Comparison of ENCODE assay signal across 9 cellular contexts in the genomic region with DNA sequence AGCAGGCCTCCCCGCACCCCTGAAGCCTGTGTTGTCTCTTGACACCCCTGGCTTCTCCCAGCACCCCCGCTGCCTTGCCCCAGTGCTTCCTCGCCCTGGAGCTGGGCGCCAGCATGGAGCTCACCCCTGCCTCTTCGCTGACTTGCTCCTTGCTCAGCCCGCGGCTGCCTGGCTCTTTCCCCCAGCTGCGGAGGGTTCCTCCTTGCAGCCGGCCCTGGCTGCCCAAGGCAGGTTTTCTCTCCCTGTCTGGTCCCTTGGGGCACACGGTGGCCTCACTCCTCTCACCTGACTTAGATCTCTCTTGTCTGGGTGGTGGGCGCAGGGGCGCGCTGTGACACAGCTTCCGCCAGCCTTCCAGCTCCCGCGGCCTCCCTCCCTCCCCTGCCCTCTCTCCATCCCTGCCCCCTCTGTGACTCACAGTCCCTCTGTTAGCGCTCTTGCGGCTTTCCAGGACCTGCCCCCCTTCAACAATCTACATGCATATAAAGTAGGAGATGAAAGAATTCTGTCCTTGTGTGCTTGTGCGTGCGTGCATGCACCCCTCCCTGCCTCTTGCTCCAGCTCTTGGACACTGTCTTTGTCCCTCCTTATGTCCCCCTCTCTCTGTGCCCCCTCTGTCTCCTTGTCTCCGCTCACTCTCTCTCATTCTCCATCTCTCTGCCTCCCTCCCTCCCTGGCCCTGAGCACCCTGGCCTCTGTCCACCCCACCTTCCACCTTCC. TPM values are rescaled to one million over a fixed set of nuclear protein-coding genes. Genes with fewer than 3 reads are reported as not detected.
DNase-seq lines count a peak whose midpoint lies in the region; ATAC-seq and TF ChIP-seq lines count a peak whose summit lies in the region.
"Had no signal": no experiment of that assay in that cellular context is flagged by ENCODE, and none has a peak within 500 bp of the region (broad histone marks: within the 10 kb centered on the region; RNA-seq: fewer than 3 reads in every experiment).

No MANE protein-coding gene starts in this region.

- peaks cover 2% of the 10 kb centered on the region for H3K4me1 Mint-ChIP-seq in progenitor cell of endocrine pancreas (ENCODE audit: low read depth)

- H3K36me3 Mint-ChIP-seq in progenitor cell of endocrine pancreas (ENCODE audit: insufficient read depth): no peaks in the 10 kb centered on the region

- ATAC-seq in psoas muscle (no peak), GM18502 (IDR thresholded peaks at IDR 0.05; ENCODE audit: poor library complexity, unreplicated experiment) (no peak), HG02763 (IDR thresholded peaks at IDR 0.05; ENCODE audit: unreplicated experiment) (no peak)

- intact Hi-C loops in psoas muscle (cut with DNase I): no loop called here

- WGBS in psoas muscle, 3 donors: 79 to 84% (median 82%) methylated on average over 17 to 21 of the region's 21 CpGs

- H3K9me3 ChIP-seq in psoas muscle: no peaks in the 10 kb centered on the region

- H3K4me3 Mint-ChIP-seq in progenitor cell of endocrine pancreas (ENCODE audit: low read depth): no peak overlapping the region

- peaks cover 3% of the 10 kb centered on the region for H3K27me3 Mint-ChIP-seq in progenitor cell of endocrine pancreas

- no peaks in the 10 kb centered on the region for H3K9me3 Mint-ChIP-seq in progenitor cell of endocrine pancreas (ENCODE audit: low read depth)

- no peak overlapping the region for H3K27ac ChIP-seq in psoas muscle
- H3K27ac ChIP-seq: KMS-11 had no signal

- no peaks in the 10 kb centered on the region for H3K4me1 ChIP-seq in psoas muscle

- TF ChIP-seq CTCF in psoas muscle (IDR thresholded peaks at IDR 0.05): no peak
- no peak for TF ChIP-seq CTCF in progenitor cell of endocrine pancreas (IDR thresholded peaks at IDR 0.05; ENCODE audit: unreplicated experiment)

- DNase-seq in DMS153 (lab: John Stamatoyannopoulos, UW) (peak; percentile 63), LHCN-M2 (ENCODE audit: low read depth) (peak; percentile 45), fibroblast of gingiva (ENCODE audit: low read depth) (peak; percentile 36), psoas muscle (peak; percentile 16 to 49), progenitor cell of endocrine pancreas (ENCODE audit: low spot score, unreplicated experiment) (no peak)
- DNase-seq in activated CD4-positive, CD25-positive, alpha-beta regulatory T cell treated with anti-CD3 and anti-CD28 coated beads, Interleukin-2, amount 50 U/mL, for 72 hours: peak; percentile 29

- H3K36me3 ChIP-seq in psoas muscle (ENCODE audit: insufficient read depth in 1 of 2, low read depth in 1 of 2): no peaks in the 10 kb centered on the region

- H3K27ac Mint-ChIP-seq in progenitor cell of endocrine pancreas: no peak overlapping the region

- H3K4me3 ChIP-seq in psoas muscle: no peak overlapping the region

- H3K27me3 ChIP-seq in psoas muscle (ENCODE audit: insufficient read depth in 3 of 3, low read length in 2 of 3): no peaks in the 10 kb centered on the region

RNA-seq across cellular contexts. Expression of a gene that starts 2.2 kb away (rescaled TPM):
- total RNA-seq in LHCN-M2 (2014; rRNA removed): 5.0 and 9.7 TPM in 2 replicates
- 6.4 TPM for polyA plus RNA-seq in LHCN-M2 (2012)
- 1 to 10 TPM in 1 of 4 donors, under 1 TPM in 3; 0.27 to 1.5 (median 0.73) TPM for total RNA-seq in psoas muscle
- under 1 TPM; 0.13 to 0.35 (median 0.31) TPM for polyA plus RNA-seq in psoas muscle
- 0.98 and 1.1 TPM in 2 replicates for total RNA-seq in progenitor cell of endocrine pancreas

RNA-seq across cellular contexts. Expression of a gene that starts 14.6 kb away (rescaled TPM):
- total RNA-seq in LHCN-M2 (2014; rRNA removed): 0.45 and 1.3 TPM in 2 replicates
- 5.6 TPM for polyA plus RNA-seq in LHCN-M2 (2012)
- 100 to 1,000 TPM in 1 of 4 donors, 10 to 100 TPM in 3; 43.7 to 140 (median 61.4) TPM for total RNA-seq in psoas muscle
- 10 to 100 TPM; 14.5 to 37.4 (median 23.3) TPM for polyA plus RNA-seq in psoas muscle
- not detected in 2 replicates for total RNA-seq in progenitor cell of endocrine pancreas

RNA-seq across cellular contexts. Expression of a gene that starts 27.9 kb away (rescaled TPM):
- 83.6 and 86.6 TPM in 2 replicates for total RNA-seq in LHCN-M2 (2014; rRNA removed)
- polyA plus RNA-seq in LHCN-M2 (2012): 96.0 TPM
- total RNA-seq in psoas muscle: 10 to 100 TPM; 45.6 to 56.9 (median 51.8) TPM
- polyA plus RNA-seq in psoas muscle: 10 to 100 TPM; 25.0 to 54.2 (median 44.3) TPM
- total RNA-seq in progenitor cell of endocrine pancreas: 41.5 and 49.5 TPM in 2 replicates

RNA-seq across cellular contexts. Expression of a gene that starts 28.2 kb away (rescaled TPM):
- 201 and 222 TPM in 2 replicates for total RNA-seq in LHCN-M2 (2014; rRNA removed)
- polyA plus RNA-seq in LHCN-M2 (2012): 385 TPM
- 10 to 100 TPM; 57.2 to 86.6 (median 71.2) TPM for total RNA-seq in psoas muscle
- 100 to 1,000 TPM in 2 of 3 donors, 10 to 100 TPM in 1; 84.5 to 198 (median 107) TPM for polyA plus RNA-seq in psoas muscle
- total RNA-seq in progenitor cell of endocrine pancreas: 243 and 248 TPM in 2 replicates

RNA-seq across cellular contexts. Expression of a gene that starts 41.6 kb away (rescaled TPM):
- total RNA-seq in LHCN-M2 (2014; rRNA removed): 25.8 and 30.5 TPM in 2 replicates
- polyA plus RNA-seq in LHCN-M2 (2012): 15.4 TPM
- 10 to 100 TPM; 16.0 to 27.1 (median 20.9) TPM for total RNA-seq in psoas muscle
- 10 to 100 TPM; 11.7 to 36.0 (median 15.8) TPM for polyA plus RNA-seq in psoas muscle
- total RNA-seq in progenitor cell of endocrine pancreas: 15.2 and 15.3 TPM in 2 replicates

Comparison
In these comparisons a context has a peak if more than half of its experiments do, and no peak if none do; other contexts are left out.
1. RNA of a gene that starts 14.6 kb away (total RNA-seq): 43.7 to 140 TPM in psoas muscle; 0.45 to 1.3 TPM in LHCN-M2 and not detected in progenitor cell of endocrine pancreas; every median in the first group is over 10 times any median in the second.